Comparison of ENCODE assay signal across 1 cellular context in the genomic region with DNA sequence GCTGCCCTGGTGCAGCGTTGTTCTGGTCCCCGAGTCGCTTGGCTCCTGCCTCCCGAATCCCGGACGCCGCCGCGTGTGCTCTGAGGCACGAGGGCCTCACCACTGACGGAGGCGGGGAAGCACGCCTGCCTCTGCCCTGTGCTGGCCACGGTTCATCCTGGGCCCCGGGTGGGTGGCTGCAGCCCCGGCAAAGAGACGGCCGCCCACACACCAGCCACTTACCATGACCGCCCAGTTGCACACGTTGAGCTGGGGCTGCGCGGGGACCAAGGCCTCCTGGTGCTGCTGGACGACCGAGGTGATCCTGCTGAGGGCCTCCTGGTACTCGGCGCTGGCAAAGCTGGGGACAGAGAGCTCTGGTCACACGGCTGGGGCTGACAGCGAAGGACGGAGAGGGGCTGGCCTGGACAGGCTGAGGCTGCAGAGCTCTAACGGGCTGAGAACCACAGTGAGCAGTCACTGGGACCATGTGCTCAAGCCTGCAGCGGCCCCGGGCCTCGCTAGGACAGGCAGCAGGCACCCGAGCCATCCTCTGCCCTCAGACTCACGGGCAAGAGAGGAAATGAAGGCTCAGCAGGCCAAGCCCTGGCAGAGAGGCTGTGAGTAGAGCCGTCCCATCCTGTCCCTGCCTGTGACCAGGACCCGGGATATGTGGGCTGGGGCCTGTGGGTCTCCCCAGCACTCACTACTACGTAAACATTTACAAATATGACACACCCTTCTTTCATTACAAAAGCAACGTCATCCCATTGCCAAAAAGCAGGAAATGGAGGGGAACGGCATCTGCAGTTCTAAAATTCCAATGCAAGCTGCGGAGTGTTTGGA.
TF ChIP-seq lines count a peak whose summit lies in the region.

No MANE protein-coding gene starts in this region.

TF ChIP-seq in HepG2, 621 proteins besides CTCF, POLR2A, EP300 and RAD21 (continues in another document):
- no peak for TF ChIP-seq HOXA3 (CRISPR knock-in tag; IDR thresholded peaks at IDR 0.05)
- TF ChIP-seq JUN (CRISPR knock-in tag; IDR thresholded peaks at IDR 0.05): no peak
- no peak for TF ChIP-seq RXRB (CRISPR knock-in tag; IDR thresholded peaks at IDR 0.05; ENCODE audit: borderline replicate concordance)
- TF ChIP-seq GPN1 (CRISPR knock-in tag; IDR thresholded peaks at IDR 0.05; ENCODE audit: borderline replicate concordance): no peak
- TF ChIP-seq ZNF792 (CRISPR knock-in tag; IDR thresholded peaks at IDR 0.05): no peak
- TF ChIP-seq U2AF1 (optimal IDR thresholded peaks at IDR 0.05; ENCODE audit: low read depth, low read length): no peak
- no peak for TF ChIP-seq PCBP2 (optimal IDR thresholded peaks at IDR 0.05; ENCODE audit: low read depth, low read length, poor library complexity, severe bottlenecking)
- TF ChIP-seq XBP1 (CRISPR knock-in tag; IDR thresholded peaks at IDR 0.05): no peak
- TF ChIP-seq, protein P1, sequence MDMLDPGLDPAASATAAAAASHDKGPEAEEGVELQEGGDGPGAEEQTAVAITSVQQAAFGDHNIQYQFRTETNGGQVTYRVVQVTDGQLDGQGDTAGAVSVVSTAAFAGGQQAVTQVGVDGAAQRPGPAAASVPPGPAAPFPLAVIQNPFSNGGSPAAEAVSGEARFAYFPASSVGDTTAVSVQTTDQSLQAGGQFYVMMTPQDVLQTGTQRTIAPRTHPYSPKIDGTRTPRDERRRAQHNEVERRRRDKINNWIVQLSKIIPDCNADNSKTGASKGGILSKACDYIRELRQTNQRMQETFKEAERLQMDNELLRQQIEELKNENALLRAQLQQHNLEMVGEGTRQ (IDR thresholded peaks at IDR 0.05; ENCODE audit: low read depth, low read length): no peak
- TF ChIP-seq, protein P1 (CRISPR knock-in tag; IDR thresholded peaks at IDR 0.05; ENCODE audit: borderline replicate concordance): no peak
- TF ChIP-seq HHEX (CRISPR knock-in tag; IDR thresholded peaks at IDR 0.05): no peak
- no peak for TF ChIP-seq ZNF883 (CRISPR knock-in tag; IDR thresholded peaks at IDR 0.05; ENCODE audit: not compliant biosample characterization)
- TF ChIP-seq, protein P2, sequence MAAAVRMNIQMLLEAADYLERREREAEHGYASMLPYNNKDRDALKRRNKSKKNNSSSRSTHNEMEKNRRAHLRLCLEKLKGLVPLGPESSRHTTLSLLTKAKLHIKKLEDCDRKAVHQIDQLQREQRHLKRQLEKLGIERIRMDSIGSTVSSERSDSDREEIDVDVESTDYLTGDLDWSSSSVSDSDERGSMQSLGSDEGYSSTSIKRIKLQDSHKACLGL (CRISPR knock-in tag; IDR thresholded peaks at IDR 0.05): 0 out of 2 replicates have a peak, but pooled peaks have one; percentile 45
- no peak for TF ChIP-seq GATAD1 (CRISPR knock-in tag; IDR thresholded peaks at IDR 0.05)
- no peak for TF ChIP-seq ZNF605 (CRISPR knock-in tag; IDR thresholded peaks at IDR 0.05)
- TF ChIP-seq MTF1 (CRISPR knock-in tag; IDR thresholded peaks at IDR 0.05): no peak
- no peak for TF ChIP-seq MAZ (IDR thresholded peaks at IDR 0.05; ENCODE audit: borderline replicate concordance, low read depth, low read length)
- TF ChIP-seq MAZ (CRISPR knock-in tag; IDR thresholded peaks at IDR 0.05; ENCODE audit: low read depth): no peak
- no peak for TF ChIP-seq ISL2 (CRISPR knock-in tag; IDR thresholded peaks at IDR 0.05)
- TF ChIP-seq ZSCAN25 (CRISPR knock-in tag; IDR thresholded peaks at IDR 0.05): no peak
- no peak for TF ChIP-seq ARID2 (CRISPR knock-in tag; IDR thresholded peaks at IDR 0.05; ENCODE audit: borderline replicate concordance)
- no peak for TF ChIP-seq ZNF143 (CRISPR knock-in tag; IDR thresholded peaks at IDR 0.05)
- no peak for TF ChIP-seq NR1H2 (CRISPR knock-in tag; IDR thresholded peaks at IDR 0.05; ENCODE audit: borderline replicate concordance, low read depth)
- TF ChIP-seq SATB2 (CRISPR knock-in tag; IDR thresholded peaks at IDR 0.05): no peak
- no peak for TF ChIP-seq TCF7 (IDR thresholded peaks at IDR 0.05; ENCODE audit: low read depth)
- TF ChIP-seq ZNF550 (CRISPR knock-in tag; IDR thresholded peaks at IDR 0.05; ENCODE audit: borderline replicate concordance): no peak
- no peak for TF ChIP-seq PHF5A (CRISPR knock-in tag; IDR thresholded peaks at IDR 0.05; ENCODE audit: low read depth, unreplicated experiment)
- TF ChIP-seq, protein P3, sequence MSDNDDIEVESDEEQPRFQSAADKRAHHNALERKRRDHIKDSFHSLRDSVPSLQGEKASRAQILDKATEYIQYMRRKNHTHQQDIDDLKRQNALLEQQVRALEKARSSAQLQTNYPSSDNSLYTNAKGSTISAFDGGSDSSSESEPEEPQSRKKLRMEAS (IDR thresholded peaks at IDR 0.05): peak; percentile 40
- TF ChIP-seq HNF4G (IDR thresholded peaks at IDR 0.05; ENCODE audit: borderline replicate concordance, low read depth, low read length): no peak
- no peak for TF ChIP-seq HNF4G (CRISPR knock-in tag; IDR thresholded peaks at IDR 0.05; ENCODE audit: borderline replicate concordance, low read depth)
- TF ChIP-seq MED8 (CRISPR knock-in tag; IDR thresholded peaks at IDR 0.05; ENCODE audit: insufficient replicate concordance): no peak
- TF ChIP-seq, protein P4, sequence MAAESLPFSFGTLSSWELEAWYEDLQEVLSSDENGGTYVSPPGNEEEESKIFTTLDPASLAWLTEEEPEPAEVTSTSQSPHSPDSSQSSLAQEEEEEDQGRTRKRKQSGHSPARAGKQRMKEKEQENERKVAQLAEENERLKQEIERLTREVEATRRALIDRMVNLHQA (CRISPR knock-in tag; IDR thresholded peaks at IDR 0.05): no peak
- TF ChIP-seq JUND (CRISPR knock-in tag; IDR thresholded peaks at IDR 0.05): no peak
- TF ChIP-seq, protein P5, sequence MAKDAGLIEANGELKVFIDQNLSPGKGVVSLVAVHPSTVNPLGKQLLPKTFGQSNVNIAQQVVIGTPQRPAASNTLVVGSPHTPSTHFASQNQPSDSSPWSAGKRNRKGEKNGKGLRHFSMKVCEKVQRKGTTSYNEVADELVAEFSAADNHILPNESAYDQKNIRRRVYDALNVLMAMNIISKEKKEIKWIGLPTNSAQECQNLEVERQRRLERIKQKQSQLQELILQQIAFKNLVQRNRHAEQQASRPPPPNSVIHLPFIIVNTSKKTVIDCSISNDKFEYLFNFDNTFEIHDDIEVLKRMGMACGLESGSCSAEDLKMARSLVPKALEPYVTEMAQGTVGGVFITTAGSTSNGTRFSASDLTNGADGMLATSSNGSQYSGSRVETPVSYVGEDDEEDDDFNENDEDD (CRISPR knock-in tag; IDR thresholded peaks at IDR 0.05; ENCODE audit: borderline replicate concordance): peak; percentile 16; the same call in 1 of the 2 replicates
- no peak for TF ChIP-seq SCMH1 (CRISPR knock-in tag; IDR thresholded peaks at IDR 0.05; ENCODE audit: borderline replicate concordance)
- TF ChIP-seq TAF1 (CRISPR knock-in tag; IDR thresholded peaks at IDR 0.05): peak; percentile 21; the same call in 1 of the 2 replicates
- TF ChIP-seq, protein P6, sequence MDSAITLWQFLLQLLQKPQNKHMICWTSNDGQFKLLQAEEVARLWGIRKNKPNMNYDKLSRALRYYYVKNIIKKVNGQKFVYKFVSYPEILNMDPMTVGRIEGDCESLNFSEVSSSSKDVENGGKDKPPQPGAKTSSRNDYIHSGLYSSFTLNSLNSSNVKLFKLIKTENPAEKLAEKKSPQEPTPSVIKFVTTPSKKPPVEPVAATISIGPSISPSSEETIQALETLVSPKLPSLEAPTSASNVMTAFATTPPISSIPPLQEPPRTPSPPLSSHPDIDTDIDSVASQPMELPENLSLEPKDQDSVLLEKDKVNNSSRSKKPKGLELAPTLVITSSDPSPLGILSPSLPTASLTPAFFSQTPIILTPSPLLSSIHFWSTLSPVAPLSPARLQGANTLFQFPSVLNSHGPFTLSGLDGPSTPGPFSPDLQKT (CRISPR knock-in tag; IDR thresholded peaks at IDR 0.05; ENCODE audit: borderline replicate concordance): no peak
- TF ChIP-seq, protein P7, sequence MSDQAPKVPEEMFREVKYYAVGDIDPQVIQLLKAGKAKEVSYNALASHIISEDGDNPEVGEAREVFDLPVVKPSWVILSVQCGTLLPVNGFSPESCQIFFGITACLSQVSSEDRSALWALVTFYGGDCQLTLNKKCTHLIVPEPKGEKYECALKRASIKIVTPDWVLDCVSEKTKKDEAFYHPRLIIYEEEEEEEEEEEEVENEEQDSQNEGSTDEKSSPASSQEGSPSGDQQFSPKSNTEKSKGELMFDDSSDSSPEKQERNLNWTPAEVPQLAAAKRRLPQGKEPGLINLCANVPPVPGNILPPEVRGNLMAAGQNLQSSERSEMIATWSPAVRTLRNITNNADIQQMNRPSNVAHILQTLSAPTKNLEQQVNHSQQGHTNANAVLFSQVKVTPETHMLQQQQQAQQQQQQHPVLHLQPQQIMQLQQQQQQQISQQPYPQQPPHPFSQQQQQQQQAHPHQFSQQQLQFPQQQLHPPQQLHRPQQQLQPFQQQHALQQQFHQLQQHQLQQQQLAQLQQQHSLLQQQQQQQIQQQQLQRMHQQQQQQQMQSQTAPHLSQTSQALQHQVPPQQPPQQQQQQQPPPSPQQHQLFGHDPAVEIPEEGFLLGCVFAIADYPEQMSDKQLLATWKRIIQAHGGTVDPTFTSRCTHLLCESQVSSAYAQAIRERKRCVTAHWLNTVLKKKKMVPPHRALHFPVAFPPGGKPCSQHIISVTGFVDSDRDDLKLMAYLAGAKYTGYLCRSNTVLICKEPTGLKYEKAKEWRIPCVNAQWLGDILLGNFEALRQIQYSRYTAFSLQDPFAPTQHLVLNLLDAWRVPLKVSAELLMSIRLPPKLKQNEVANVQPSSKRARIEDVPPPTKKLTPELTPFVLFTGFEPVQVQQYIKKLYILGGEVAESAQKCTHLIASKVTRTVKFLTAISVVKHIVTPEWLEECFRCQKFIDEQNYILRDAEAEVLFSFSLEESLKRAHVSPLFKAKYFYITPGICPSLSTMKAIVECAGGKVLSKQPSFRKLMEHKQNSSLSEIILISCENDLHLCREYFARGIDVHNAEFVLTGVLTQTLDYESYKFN (CRISPR knock-in tag; conservative IDR thresholded peaks at IDR 0.05): no peak
- no peak for TF ChIP-seq DPF2 (CRISPR knock-in tag; IDR thresholded peaks at IDR 0.05; ENCODE audit: borderline replicate concordance, low read depth)
- TF ChIP-seq, protein P8, sequence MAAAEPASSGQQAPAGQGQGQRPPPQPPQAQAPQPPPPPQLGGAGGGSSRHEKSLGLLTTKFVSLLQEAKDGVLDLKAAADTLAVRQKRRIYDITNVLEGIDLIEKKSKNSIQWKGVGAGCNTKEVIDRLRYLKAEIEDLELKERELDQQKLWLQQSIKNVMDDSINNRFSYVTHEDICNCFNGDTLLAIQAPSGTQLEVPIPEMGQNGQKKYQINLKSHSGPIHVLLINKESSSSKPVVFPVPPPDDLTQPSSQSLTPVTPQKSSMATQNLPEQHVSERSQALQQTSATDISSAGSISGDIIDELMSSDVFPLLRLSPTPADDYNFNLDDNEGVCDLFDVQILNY (CRISPR knock-in tag; conservative IDR thresholded peaks at IDR 0.05): 0 out of 2 replicates have a peak, but pooled peaks have one; percentile 12
- peak; percentile 57; the same call in 1 of the 2 replicates for TF ChIP-seq ZBTB21 (CRISPR knock-in tag; IDR thresholded peaks at IDR 0.05)
- TF ChIP-seq ZNF207 (IDR thresholded peaks at IDR 0.05; ENCODE audit: borderline replicate concordance): no peak
- TF ChIP-seq ADNP (CRISPR knock-in tag; IDR thresholded peaks at IDR 0.05): no peak
- no peak for TF ChIP-seq REPIN1 (CRISPR knock-in tag; IDR thresholded peaks at IDR 0.05; ENCODE audit: borderline replicate concordance, low read depth)
- TF ChIP-seq, protein P9, sequence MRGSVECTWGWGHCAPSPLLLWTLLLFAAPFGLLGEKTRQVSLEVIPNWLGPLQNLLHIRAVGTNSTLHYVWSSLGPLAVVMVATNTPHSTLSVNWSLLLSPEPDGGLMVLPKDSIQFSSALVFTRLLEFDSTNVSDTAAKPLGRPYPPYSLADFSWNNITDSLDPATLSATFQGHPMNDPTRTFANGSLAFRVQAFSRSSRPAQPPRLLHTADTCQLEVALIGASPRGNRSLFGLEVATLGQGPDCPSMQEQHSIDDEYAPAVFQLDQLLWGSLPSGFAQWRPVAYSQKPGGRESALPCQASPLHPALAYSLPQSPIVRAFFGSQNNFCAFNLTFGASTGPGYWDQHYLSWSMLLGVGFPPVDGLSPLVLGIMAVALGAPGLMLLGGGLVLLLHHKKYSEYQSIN (CRISPR knock-in tag; IDR thresholded peaks at IDR 0.05; ENCODE audit: borderline replicate concordance): no peak
- no peak for TF ChIP-seq ZNF441 (CRISPR knock-in tag; IDR thresholded peaks at IDR 0.05; ENCODE audit: borderline replicate concordance)
- peak; percentile 81 for TF ChIP-seq AGO2 (optimal IDR thresholded peaks at IDR 0.05; ENCODE audit: low read depth, low read length)
- TF ChIP-seq EED (CRISPR knock-in tag; IDR thresholded peaks at IDR 0.05): no peak
- peak; percentile 13 for TF ChIP-seq SRSF1 (optimal IDR thresholded peaks at IDR 0.05; ENCODE audit: low read depth, low read length)
- TF ChIP-seq, protein P10, sequence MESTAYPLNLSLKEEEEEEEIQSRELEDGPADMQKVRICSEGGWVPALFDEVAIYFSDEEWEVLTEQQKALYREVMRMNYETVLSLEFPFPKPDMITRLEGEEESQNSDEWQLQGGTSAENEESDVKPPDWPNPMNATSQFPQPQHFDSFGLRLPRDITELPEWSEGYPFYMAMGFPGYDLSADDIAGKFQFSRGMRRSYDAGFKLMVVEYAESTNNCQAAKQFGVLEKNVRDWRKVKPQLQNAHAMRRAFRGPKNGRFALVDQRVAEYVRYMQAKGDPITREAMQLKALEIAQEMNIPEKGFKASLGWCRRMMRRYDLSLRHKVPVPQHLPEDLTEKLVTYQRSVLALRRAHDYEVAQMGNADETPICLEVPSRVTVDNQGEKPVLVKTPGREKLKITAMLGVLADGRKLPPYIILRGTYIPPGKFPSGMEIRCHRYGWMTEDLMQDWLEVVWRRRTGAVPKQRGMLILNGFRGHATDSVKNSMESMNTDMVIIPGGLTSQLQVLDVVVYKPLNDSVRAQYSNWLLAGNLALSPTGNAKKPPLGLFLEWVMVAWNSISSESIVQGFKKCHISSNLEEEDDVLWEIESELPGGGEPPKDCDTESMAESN (CRISPR knock-in tag; conservative IDR thresholded peaks at IDR 0.05): 0 out of 2 replicates have a peak, but pooled peaks have one; percentile 3
- TF ChIP-seq POLR2AphosphoS2 (IDR thresholded peaks at IDR 0.05; ENCODE audit: low read depth, low read length): no peak
- TF ChIP-seq, protein P11, sequence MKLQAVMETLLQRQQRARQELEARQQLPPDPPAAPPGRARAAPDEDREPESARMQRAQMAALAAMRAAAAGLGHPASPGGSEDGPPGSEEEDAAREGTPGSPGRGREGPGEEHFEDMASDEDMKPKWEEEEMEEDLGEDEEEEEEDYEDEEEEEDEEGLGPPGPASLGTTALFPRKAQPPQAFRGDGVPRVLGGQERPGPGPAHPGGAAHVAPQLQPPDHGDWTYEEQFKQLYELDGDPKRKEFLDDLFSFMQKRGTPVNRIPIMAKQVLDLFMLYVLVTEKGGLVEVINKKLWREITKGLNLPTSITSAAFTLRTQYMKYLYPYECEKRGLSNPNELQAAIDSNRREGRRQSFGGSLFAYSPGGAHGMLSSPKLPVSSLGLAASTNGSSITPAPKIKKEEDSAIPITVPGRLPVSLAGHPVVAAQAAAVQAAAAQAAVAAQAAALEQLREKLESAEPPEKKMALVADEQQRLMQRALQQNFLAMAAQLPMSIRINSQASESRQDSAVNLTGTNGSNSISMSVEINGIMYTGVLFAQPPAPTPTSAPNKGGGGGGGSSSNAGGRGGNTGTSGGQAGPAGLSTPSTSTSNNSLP (IDR thresholded peaks at IDR 0.05; ENCODE audit: low read depth, low read length): no peak
